Comparison of ENCODE assay signal across 8 cellular contexts in genomic region chr19:35040826-35041547, GRCh38. TPM values are rescaled to one million over a fixed set of nuclear protein-coding genes. Genes with fewer than 3 reads are reported as not detected.
DNase-seq lines count a peak whose midpoint lies in the region; TF ChIP-seq lines count a peak whose summit lies in the region.

No MANE protein-coding gene starts in this region.

- no peak overlapping the region for H3K27ac Mint-ChIP-seq in activated naive CD4-positive, alpha-beta T cell treated with anti-CD3 and anti-CD28 coated beads, Interleukin-2, amount 50 U/mL, for 24 hours
- no peak overlapping the region for H3K27ac Mint-ChIP-seq in activated T-helper 2 cell treated with anti-CD3 and anti-CD28 coated beads, Interferon-gamma antibody, Interleukin-2, Interleukin-4, amounts not matched to agents 10 μg/mL and 5 μg/mL and 100 μg/mL, durations not matched to agents 14 hours and 24 hours and 36 hours

- no peaks in the 10 kb centered on the region for H3K9me3 Mint-ChIP-seq in activated naive CD4-positive, alpha-beta T cell treated with anti-CD3 and anti-CD28 coated beads, Interleukin-2, amount 50 U/mL, for 24 hours
- H3K9me3 Mint-ChIP-seq in activated T-helper 2 cell treated with anti-CD3 and anti-CD28 coated beads, Interferon-gamma antibody, Interleukin-2, Interleukin-4, amounts not matched to agents 10 μg/mL and 5 μg/mL and 100 μg/mL, durations not matched to agents 14 hours and 24 hours and 36 hours = no peaks in the 10 kb centered on the region

- H3K27me3 ChIP-seq in prostate gland (replicated peaks; ENCODE audit: insufficient read depth) = no peaks in the 10 kb centered on the region

- H3K4me3 ChIP-seq in prostate gland = peak overlapping the region in 1 of 2 donors; percentile 18

- DNase-seq in HK-2 (ENCODE audit: unreplicated experiment) = peak; percentile 71
- DNase-seq in hepatic stellate cell (ENCODE audit: low spot score) = peak; percentile 64
- DNase-seq in prostate gland (ENCODE audit: low spot score) = peak; percentile 69
- DNase-seq in activated T-helper 2 cell treated with anti-CD3 and anti-CD28 coated beads, Interferon-gamma antibody, Interleukin-2, Interleukin-4, amounts not matched to agents 10 μg/mL and 5 μg/mL and 100 μg/mL, durations not matched to agents 14 hours and 24 hours and 36 hours (ENCODE audit: low spot score) = no peak
- no peak for DNase-seq in effector CD4-positive, alpha-beta T cell
- no peak for DNase-seq in NCI-H1048 (lab: John Stamatoyannopoulos, UW)
- no peak for DNase-seq in NCI-H2171 treated with DMSO at 0.1 percent for 48 hours (lab: John Stamatoyannopoulos, UW)

- 30% methylated on average over 35 of the region's 36 CpGs for WGBS in prostate gland

- H3K4me3 Mint-ChIP-seq in activated naive CD4-positive, alpha-beta T cell treated with anti-CD3 and anti-CD28 coated beads, Interleukin-2, amount 50 U/mL, for 24 hours = peak overlapping the region; percentile 82
- H3K4me3 Mint-ChIP-seq in activated T-helper 2 cell treated with anti-CD3 and anti-CD28 coated beads, Interferon-gamma antibody, Interleukin-2, Interleukin-4, amounts not matched to agents 10 μg/mL and 5 μg/mL and 100 μg/mL, durations not matched to agents 14 hours and 24 hours and 36 hours (ENCODE audit: low read depth) = no peak overlapping the region

- H3K4me1 Mint-ChIP-seq in activated naive CD4-positive, alpha-beta T cell treated with anti-CD3 and anti-CD28 coated beads, Interleukin-2, amount 50 U/mL, for 24 hours = peaks cover 35% of the 10 kb centered on the region
- H3K4me1 Mint-ChIP-seq in activated T-helper 2 cell treated with anti-CD3 and anti-CD28 coated beads, Interferon-gamma antibody, Interleukin-2, Interleukin-4, amounts not matched to agents 10 μg/mL and 5 μg/mL and 100 μg/mL, durations not matched to agents 14 hours and 24 hours and 36 hours (ENCODE audit: low read depth) = peaks cover 6% of the 10 kb centered on the region

- intact Hi-C loops in prostate gland (cut with DNase I) = no loop called here
- intact Hi-C loops in activated T-helper 2 cell treated with anti-CD3 and anti-CD28 coated beads, Interferon-gamma antibody, Interleukin-2, Interleukin-4, amounts not matched to agents 10 μg/mL and 5 μg/mL and 100 μg/mL, durations not matched to agents 14 hours and 24 hours and 36 hours (cut with micrococcal nuclease) = no loop called here

- H3K9me3 ChIP-seq in prostate gland = no peaks in the 10 kb centered on the region

- peak overlapping the region; percentile 54 to 64 for H3K27ac ChIP-seq in prostate gland

- TF ChIP-seq CTCF in prostate gland (IDR thresholded peaks at IDR 0.05) = no peak

- no peaks in the 10 kb centered on the region for H3K27me3 Mint-ChIP-seq in activated naive CD4-positive, alpha-beta T cell treated with anti-CD3 and anti-CD28 coated beads, Interleukin-2, amount 50 U/mL, for 24 hours
- peaks cover 15% of the 10 kb centered on the region for H3K27me3 Mint-ChIP-seq in activated T-helper 2 cell treated with anti-CD3 and anti-CD28 coated beads, Interferon-gamma antibody, Interleukin-2, Interleukin-4, amounts not matched to agents 10 μg/mL and 5 μg/mL and 100 μg/mL, durations not matched to agents 14 hours and 24 hours and 36 hours (ENCODE audit: low read depth)

- H3K4me1 ChIP-seq in prostate gland (replicated peaks) = peaks cover 3% of the 10 kb centered on the region

- H3K36me3 Mint-ChIP-seq in activated naive CD4-positive, alpha-beta T cell treated with anti-CD3 and anti-CD28 coated beads, Interleukin-2, amount 50 U/mL, for 24 hours = no peaks in the 10 kb centered on the region
- no peaks in the 10 kb centered on the region for H3K36me3 Mint-ChIP-seq in activated T-helper 2 cell treated with anti-CD3 and anti-CD28 coated beads, Interferon-gamma antibody, Interleukin-2, Interleukin-4, amounts not matched to agents 10 μg/mL and 5 μg/mL and 100 μg/mL, durations not matched to agents 14 hours and 24 hours and 36 hours (ENCODE audit: low read depth)

- H3K36me3 ChIP-seq in prostate gland = no peaks in the 10 kb centered on the region

- TF ChIP-seq POLR2A in prostate gland (IDR thresholded peaks at IDR 0.05) = no peak

RNA-seq across cellular contexts. Expression of gene HPN, which starts 0.5 kb away (rescaled TPM):
- total RNA-seq in prostate gland = 10 to 100 TPM; 14.8 to 22.6 TPM
- total RNA-seq in activated T-helper 2 cell treated with anti-CD3 and anti-CD28 coated beads, Interferon-gamma antibody, Interleukin-2, Interleukin-4, amounts not matched to agents 10 μg/mL and 5 μg/mL and 100 μg/mL, durations not matched to agents 14 hours and 24 hours and 36 hours = 0.07 and 0.11 TPM in 2 replicates

RNA-seq across cellular contexts. Expression of gene SCN1B, which starts 10.7 kb away (rescaled TPM):
- total RNA-seq in prostate gland = 10 to 100 TPM in 1 of 2 donors, 1 to 10 TPM in 1; 9.7 to 10.6 TPM
- total RNA-seq in activated T-helper 2 cell treated with anti-CD3 and anti-CD28 coated beads, Interferon-gamma antibody, Interleukin-2, Interleukin-4, amounts not matched to agents 10 μg/mL and 5 μg/mL and 100 μg/mL, durations not matched to agents 14 hours and 24 hours and 36 hours = 2.7 and 3.6 TPM in 2 replicates

RNA-seq across cellular contexts. Expression of gene GRAMD1A, which starts 40.9 kb away (rescaled TPM):
- 100 to 1,000 TPM in 1 of 2 donors, 10 to 100 TPM in 1; 32.2 to 120 TPM for total RNA-seq in prostate gland
- 260 TPM in 2 replicates for total RNA-seq in activated T-helper 2 cell treated with anti-CD3 and anti-CD28 coated beads, Interferon-gamma antibody, Interleukin-2, Interleukin-4, amounts not matched to agents 10 μg/mL and 5 μg/mL and 100 μg/mL, durations not matched to agents 14 hours and 24 hours and 36 hours

Comparison
In these comparisons a context has a peak if more than half of its experiments do, and no peak if none do; other contexts are left out.
1. DNase-seq: peak in HK-2 (single experiment), hepatic stellate cell (single experiment) and prostate gland (single experiment); none in activated T-helper 2 cell treated with anti-CD3 and anti-CD28 coated beads, Interferon-gamma antibody, Interleukin-2, Interleukin-4, amounts not matched to agents 10 μg/mL and 5 μg/mL and 100 μg/mL, durations not matched to agents 14 hours and 24 hours and 36 hours (single experiment), effector CD4-positive, alpha-beta T cell (single experiment), NCI-H1048 (single experiment) and NCI-H2171 treated with DMSO at 0.1 percent for 48 hours (single experiment).
2. RNA of gene HPN, which starts 0.5 kb away (total RNA-seq): 14.8 to 22.6 TPM in prostate gland; 0.07 to 0.11 TPM in activated T-helper 2 cell treated with anti-CD3 and anti-CD28 coated beads, Interferon-gamma antibody, Interleukin-2, Interleukin-4, amounts not matched to agents 10 μg/mL and 5 μg/mL and 100 μg/mL, durations not matched to agents 14 hours and 24 hours and 36 hours; every median in the first group is over 10 times any median in the second.